In the genomic region with DNA sequence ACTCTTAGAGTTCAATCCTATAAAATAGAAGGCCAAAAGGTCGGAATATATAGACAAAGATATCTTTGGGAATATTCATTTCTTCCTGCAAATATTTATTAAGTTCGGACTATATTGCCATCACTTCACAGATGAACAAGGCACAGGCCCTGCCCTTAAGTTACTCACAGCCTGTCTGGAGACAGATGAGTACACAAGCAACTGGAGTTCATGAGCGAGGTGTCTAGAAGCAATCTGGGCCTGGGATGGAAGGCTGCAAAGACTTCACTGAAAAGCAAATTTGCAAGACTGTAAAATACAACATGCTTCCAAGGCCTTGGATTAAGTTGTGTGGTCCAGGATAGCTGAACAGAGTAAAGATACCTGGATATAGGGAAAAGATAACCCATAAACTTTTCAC, we compare ENCODE assay signal across 10 cellular contexts. TPM values are rescaled to one million over a fixed set of nuclear protein-coding genes. Genes with fewer than 3 reads are reported as not detected.
DNase-seq lines count a peak whose midpoint lies in the region; ATAC-seq and TF ChIP-seq lines count a peak whose summit lies in the region.
"Had no signal": no experiment of that assay in that cellular context is flagged by ENCODE, and none has a peak within 500 bp of the region (broad histone marks: within the 10 kb centered on the region; RNA-seq: fewer than 3 reads in every experiment).

No MANE protein-coding gene starts in this region.

- H3K27ac Mint-ChIP-seq in activated T-helper 2 cell treated with anti-CD3 and anti-CD28 coated beads, Interferon-gamma antibody, Interleukin-2, Interleukin-4, amounts not matched to agents 10 μg/mL and 5 μg/mL and 100 μg/mL, durations not matched to agents 14 hours and 24 hours and 36 hours: peak overlapping the region; percentile 96

- peak overlapping the region; percentile 97 for H3K4me3 Mint-ChIP-seq in activated T-helper 2 cell treated with anti-CD3 and anti-CD28 coated beads, Interferon-gamma antibody, Interleukin-2, Interleukin-4, amounts not matched to agents 10 μg/mL and 5 μg/mL and 100 μg/mL, durations not matched to agents 14 hours and 24 hours and 36 hours (ENCODE audit: low read depth)

- TF ChIP-seq POLR2A in uterus (IDR thresholded peaks at IDR 0.05) (no peak), lower leg skin (IDR thresholded peaks at IDR 0.05) (no peak)

- peaks cover 40% of the 10 kb centered on the region for H3K36me3 Mint-ChIP-seq in activated T-helper 2 cell treated with anti-CD3 and anti-CD28 coated beads, Interferon-gamma antibody, Interleukin-2, Interleukin-4, amounts not matched to agents 10 μg/mL and 5 μg/mL and 100 μg/mL, durations not matched to agents 14 hours and 24 hours and 36 hours (ENCODE audit: low read depth)

- H3K36me3 ChIP-seq in uterus: no peaks in the 10 kb centered on the region

- peaks cover 0 to 9% of the 10 kb centered on the region in 2 donors for H3K4me1 ChIP-seq in uterus

- no peaks in the 10 kb centered on the region for H3K9me3 Mint-ChIP-seq in activated T-helper 2 cell treated with anti-CD3 and anti-CD28 coated beads, Interferon-gamma antibody, Interleukin-2, Interleukin-4, amounts not matched to agents 10 μg/mL and 5 μg/mL and 100 μg/mL, durations not matched to agents 14 hours and 24 hours and 36 hours

- intact Hi-C loops in activated T-helper 2 cell treated with anti-CD3 and anti-CD28 coated beads, Interferon-gamma antibody, Interleukin-2, Interleukin-4, amounts not matched to agents 10 μg/mL and 5 μg/mL and 100 μg/mL, durations not matched to agents 14 hours and 24 hours and 36 hours (cut with micrococcal nuclease): loop anchor here (5.0 kb wide), 1 partner anchor 151 kb away; no protein-coding TSS in a partner anchor
- intact Hi-C loops in uterus (cut with DNase I; ENCODE audit: low total_unique reads): no loop called here
- intact Hi-C loops in lower leg skin (cut with DNase I; ENCODE audit: low total_unique reads): no loop called here

- TF ChIP-seq CTCF in uterus (IDR thresholded peaks at IDR 0.05): no peak
- no peak for TF ChIP-seq CTCF in lower leg skin (IDR thresholded peaks at IDR 0.05)

- 92 to 98% methylated on average over 3 of the region's 3 CpGs for WGBS in lower leg skin, 2 donors

- H3K4me3 ChIP-seq in uterus (no peak overlapping the region), lower leg skin (ENCODE audit: low read depth, poor library complexity, severe bottlenecking) (no peak overlapping the region)

- no peaks in the 10 kb centered on the region for H3K9me3 ChIP-seq in uterus

- no peaks in the 10 kb centered on the region for H3K27me3 ChIP-seq in uterus

- H3K4me1 Mint-ChIP-seq in activated T-helper 2 cell treated with anti-CD3 and anti-CD28 coated beads, Interferon-gamma antibody, Interleukin-2, Interleukin-4, amounts not matched to agents 10 μg/mL and 5 μg/mL and 100 μg/mL, durations not matched to agents 14 hours and 24 hours and 36 hours (ENCODE audit: low read depth): peaks cover 72% of the 10 kb centered on the region

- DNase-seq in stimulated activated CD4-positive, alpha-beta T cell treated with anti-CD3 and anti-CD28 coated beads, Interleukin-15, amount 100 ng/mL, for 24 hours: peak; percentile 32
- no peak for DNase-seq in stimulated activated CD4-positive, alpha-beta T cell treated with anti-CD3 and anti-CD28 coated beads, Interleukin-1b, Interleukin-23, amount 100 ng/mL, for 48 hours
- DNase-seq in activated T-helper 2 cell treated with anti-CD3 and anti-CD28 coated beads, Interferon-gamma antibody, Interleukin-2, Interleukin-4, amounts not matched to agents 10 μg/mL and 5 μg/mL and 100 μg/mL, durations not matched to agents 14 hours and 24 hours and 36 hours (ENCODE audit: low spot score): no peak
- DNase-seq in kidney glomerular epithelial cell (lab: John Stamatoyannopoulos, UW): peak; percentile 31
- no peak for DNase-seq in uterus
- DNase-seq in lower leg skin (ENCODE audit: low spot score in 2 of 2): no peak
- DNase-seq in DMS153 (lab: John Stamatoyannopoulos, UW): no peak
- DNase-seq: left ventricle myocardium superior; stimulated activated CD4-positive, alpha-beta T cell treated with anti-CD3 and anti-CD28 coated beads, Interleukin-4, amount 100 ng/mL, for 24 hours had no signal

- no peak for ATAC-seq in GM21737 (IDR thresholded peaks at IDR 0.05; ENCODE audit: unreplicated experiment)
- ATAC-seq: left ventricle myocardium superior had no signal

- H3K27ac ChIP-seq in uterus: peak overlapping the region; percentile 80 to 90

- H3K27me3 Mint-ChIP-seq in activated T-helper 2 cell treated with anti-CD3 and anti-CD28 coated beads, Interferon-gamma antibody, Interleukin-2, Interleukin-4, amounts not matched to agents 10 μg/mL and 5 μg/mL and 100 μg/mL, durations not matched to agents 14 hours and 24 hours and 36 hours (ENCODE audit: low read depth): no peaks in the 10 kb centered on the region

RNA-seq across cellular contexts. Expression of a gene that starts 56.7 kb away (rescaled TPM):
- total RNA-seq in activated T-helper 2 cell treated with anti-CD3 and anti-CD28 coated beads, Interferon-gamma antibody, Interleukin-2, Interleukin-4, amounts not matched to agents 10 μg/mL and 5 μg/mL and 100 μg/mL, durations not matched to agents 14 hours and 24 hours and 36 hours: 34.2 and 36.7 TPM in 2 replicates
- total RNA-seq in uterus (100 to 1,000 TPM in 1 of 4 donors, 10 to 100 TPM in 3; 32.7 to 968 (median 64.4) TPM), lower leg skin (1 to 10 TPM; 2.3 to 7.0 (median 6.6) TPM)

Comparison
In these comparisons a context has a peak if more than half of its experiments do, and no peak if none do; other contexts are left out.
1. DNase-seq: peak in stimulated activated CD4-positive, alpha-beta T cell treated with anti-CD3 and anti-CD28 coated beads, Interleukin-15, amount 100 ng/mL, for 24 hours (single experiment) and kidney glomerular epithelial cell (single experiment); none in stimulated activated CD4-positive, alpha-beta T cell treated with anti-CD3 and anti-CD28 coated beads, Interleukin-1b, Interleukin-23, amount 100 ng/mL, for 48 hours (single experiment), activated T-helper 2 cell treated with anti-CD3 and anti-CD28 coated beads, Interferon-gamma antibody, Interleukin-2, Interleukin-4, amounts not matched to agents 10 μg/mL and 5 μg/mL and 100 μg/mL, durations not matched to agents 14 hours and 24 hours and 36 hours (single experiment), uterus (0 of 2), lower leg skin (0 of 2) and DMS153 (single experiment).